25 cellular contexts compared by ENCODE assay signal in genomic region chr1:65178235-65178634, GRCh38. TPM values are rescaled to one million over a fixed set of nuclear protein-coding genes. Genes with fewer than 3 reads are reported as not detected.
DNase-seq lines count a peak whose midpoint lies in the region; ATAC-seq and TF ChIP-seq lines count a peak whose summit lies in the region.
"Had no signal": no experiment of that assay in that cellular context is flagged by ENCODE, and none has a peak within 500 bp of the region (broad histone marks: within the 10 kb centered on the region; RNA-seq: fewer than 3 reads in every experiment).

No MANE protein-coding gene starts in this region.

- H3K4me1 Mint-ChIP-seq in Caco-2 (ENCODE audit: low read depth, unreplicated experiment) (peaks cover 32% of the 10 kb centered on the region), MCF 10A (ENCODE audit: insufficient read depth, unreplicated experiment) (peaks cover 56% of the 10 kb centered on the region)
- H3K4me1 Mint-ChIP-seq: activated CD4-positive, alpha-beta T cell treated with anti-CD3 and anti-CD28 coated beads for 36 hours; central memory CD8-positive, alpha-beta T cell; naive B cell; T-helper 17 cell had no signal

- POLR2A ChIA-PET in Caco-2 (lab: Charles Lee) = no interaction called here
- POLR2A ChIA-PET in MCF 10A (lab: Yijun Ruan, JAX) = interaction anchor here (0.6 to 3.8 kb wide), 8 partner anchors 9 to 490 kb away, joined by 3 to 29 read pairs (median 4); partner anchors contain the start of gene AK4

- BruUV-seq in Caco-2 (replicated peaks; lab: Mats Ljungman, UMichigan) = no TSS peak
- BruUV-seq in MCF 10A (replicated peaks; lab: Mats Ljungman, UMichigan) = no TSS peak

- H3K4me1 ChIP-seq in Caco-2 = peaks cover 30% of the 10 kb centered on the region
- peaks cover 24% of the 10 kb centered on the region for H3K4me1 ChIP-seq in psoas muscle

- TF ChIP-seq CTCF in C4-2B (conservative IDR thresholded peaks at IDR 0.05) (no peak), Caco-2 (IDR thresholded peaks at IDR 0.05; ENCODE audit: insufficient read depth in 1 of 2, low read depth in 1 of 2, low read length in 1 of 2, severe bottlenecking in 1 of 2, unreplicated experiment in 1 of 2) (no peak), MCF 10A (IDR thresholded peaks at IDR 0.05; ENCODE audit: unreplicated experiment) (no peak), psoas muscle (IDR thresholded peaks at IDR 0.05) (no peak)

- WGBS in psoas muscle, 3 donors = 92 to 93% (median 93%) methylated on average over 5 of the region's 5 CpGs

- intact Hi-C loops in Caco-2 (cut with micrococcal nuclease; ENCODE audit: unreplicated experiment) (no loop called here), MCF 10A (cut with micrococcal nuclease) (loop anchor here (10.0 kb wide), 1 partner anchor 1653 kb away; the partner anchor contains the start of genes EFCAB7 and ITGB3BP), psoas muscle (cut with DNase I) (no loop called here)

- H3K27ac ChIP-seq in C4-2B = peak overlapping the region; percentile 23; the same call in 1 of the 2 replicates
- H3K27ac ChIP-seq in psoas muscle = no peak overlapping the region
- H3K27ac ChIP-seq: vagina had no signal

- H3K27me3 Mint-ChIP-seq in Caco-2 (ENCODE audit: insufficient read depth, unreplicated experiment) (no peaks in the 10 kb centered on the region), MCF 10A (ENCODE audit: insufficient read depth, unreplicated experiment) (no peaks in the 10 kb centered on the region)
- H3K27me3 Mint-ChIP-seq: activated CD4-positive, alpha-beta T cell treated with anti-CD3 and anti-CD28 coated beads for 36 hours had no signal

- no peaks in the 10 kb centered on the region for H3K36me3 ChIP-seq in Caco-2 (ENCODE audit: control insufficient read depth, insufficient read depth, low read length)
- no peaks in the 10 kb centered on the region for H3K36me3 ChIP-seq in psoas muscle (ENCODE audit: insufficient read depth in 1 of 2, low read depth in 1 of 2)
- H3K36me3 ChIP-seq: esophagus squamous epithelium, vagina had no signal

- peaks cover 14% of the 10 kb centered on the region for H3K36me3 Mint-ChIP-seq in Caco-2 (ENCODE audit: insufficient read depth, unreplicated experiment)
- H3K36me3 Mint-ChIP-seq in MCF 10A (ENCODE audit: insufficient read depth, unreplicated experiment) = no peaks in the 10 kb centered on the region
- H3K36me3 Mint-ChIP-seq: activated naive CD4-positive, alpha-beta T cell treated with anti-CD3 and anti-CD28 coated beads, Interleukin-2, amount 50 U/mL, for 72 hours; naive B cell had no signal

- no peaks in the 10 kb centered on the region for H3K27me3 ChIP-seq in Caco-2 (replicated peaks; ENCODE audit: control insufficient read depth, insufficient read depth, low read length)
- no peaks in the 10 kb centered on the region for H3K27me3 ChIP-seq in psoas muscle (ENCODE audit: insufficient read depth in 3 of 3, low read length in 2 of 3)
- H3K27me3 ChIP-seq: esophagus squamous epithelium, vagina had no signal

- H3K4me3 ChIP-seq in Caco-2 (ENCODE audit: low read depth, low read length) (no peak overlapping the region), psoas muscle (no peak overlapping the region)
- H3K4me3 ChIP-seq: esophagus squamous epithelium, skin epidermis, vagina had no signal

- DNase-seq in Caco-2 (no peak), NCI-H82 treated with DMSO at 0.1 percent for 48 hours (lab: John Stamatoyannopoulos, UW; ENCODE audit: unreplicated experiment) (peak; percentile 67), MCF 10A (ENCODE audit: unreplicated experiment) (no peak), NCI-H2081 (lab: John Stamatoyannopoulos, UW) (no peak), psoas muscle (no peak)
- DNase-seq: activated CD4-positive, alpha-beta T cell treated with anti-CD3 and anti-CD28 coated beads for 36 hours; activated CD8-positive, alpha-beta T cell treated with anti-CD3 and anti-CD28 coated beads, Interleukin-2, amount 10 ng/mL, durations not matched to agents 7 days and 5 days; aorta; esophagus squamous epithelium; naive B cell; NCI-H1048; NCI-H187 treated with DMSO at 0.1 percent for 48 hours; nucleus accumbens; SK-N-SH; stimulated activated naive CD8-positive, alpha-beta T cell treated with anti-CD3 and anti-CD28 coated beads, Interleukin-15, Interleukin-2, amounts not matched to agents 100 U/mL and 50 U/mL, for 24 hours; T-helper 17 cell had no signal

- H3K4me3 Mint-ChIP-seq in Caco-2 (ENCODE audit: unreplicated experiment) = peak overlapping the region; percentile 27
- H3K4me3 Mint-ChIP-seq in MCF 10A (ENCODE audit: unreplicated experiment) = peak overlapping the region; percentile 35
- H3K4me3 Mint-ChIP-seq: activated CD4-positive, alpha-beta T cell treated with anti-CD3 and anti-CD28 coated beads for 36 hours; activated CD8-positive, alpha-beta T cell treated with anti-CD3 and anti-CD28 coated beads, Interleukin-2, amount 10 ng/mL, durations not matched to agents 7 days and 5 days; CD14-positive monocyte; central memory CD8-positive, alpha-beta T cell; naive B cell; T-helper 17 cell had no signal

- no peaks in the 10 kb centered on the region for H3K9me3 Mint-ChIP-seq in Caco-2 (ENCODE audit: unreplicated experiment)
- no peaks in the 10 kb centered on the region for H3K9me3 Mint-ChIP-seq in MCF 10A (ENCODE audit: unreplicated experiment)
- H3K9me3 Mint-ChIP-seq: activated naive CD4-positive, alpha-beta T cell treated with anti-CD3 and anti-CD28 coated beads, Interleukin-2, amount 50 U/mL, for 72 hours; activated T-helper 2 cell treated with anti-CD3 and anti-CD28 coated beads, Interferon-gamma antibody, Interleukin-2, Interleukin-4, amounts not matched to agents 10 μg/mL and 5 μg/mL and 100 μg/mL, durations not matched to agents 14 hours and 24 hours and 36 hours; CD14-positive monocyte; central memory CD8-positive, alpha-beta T cell; naive B cell had no signal

- no peak for ATAC-seq in HG03432 (IDR thresholded peaks at IDR 0.05; ENCODE audit: unreplicated experiment)
- ATAC-seq in HG02885 (IDR thresholded peaks at IDR 0.05; ENCODE audit: poor library complexity, unreplicated experiment) = no peak
- no peak for ATAC-seq in psoas muscle
- ATAC-seq: activated CD4-positive, alpha-beta T cell treated with anti-CD3 and anti-CD28 coated beads for 36 hours; activated CD8-positive, alpha-beta T cell treated with anti-CD3 and anti-CD28 coated beads, Interleukin-2, amount 10 ng/mL, durations not matched to agents 7 days and 5 days; activated naive CD4-positive, alpha-beta T cell treated with anti-CD3 and anti-CD28 coated beads, Interleukin-2, amount 50 U/mL, for 72 hours; stimulated activated naive CD8-positive, alpha-beta T cell treated with anti-CD3 and anti-CD28 coated beads, Interleukin-15, Interleukin-2, amounts not matched to agents 100 U/mL and 50 U/mL, for 24 hours; T-helper 17 cell had no signal

- CTCF ChIA-PET in Caco-2 (lab: Charles Lee) = no interaction called here
- CTCF ChIA-PET in MCF 10A (lab: Yijun Ruan, JAX) = interaction anchor here (0.7 to 2.1 kb wide), 5 partner anchors 17 to 241 kb away, joined by 3 to 13 read pairs (median 3); no protein-coding TSS in a partner anchor

- no peaks in the 10 kb centered on the region for H3K9me3 ChIP-seq in Caco-2
- no peaks in the 10 kb centered on the region for H3K9me3 ChIP-seq in psoas muscle
- H3K9me3 ChIP-seq: esophagus squamous epithelium, SK-N-SH, vagina had no signal

- peak overlapping the region; percentile 83 for H3K27ac Mint-ChIP-seq in Caco-2 (ENCODE audit: unreplicated experiment)
- H3K27ac Mint-ChIP-seq in MCF 10A (ENCODE audit: low read depth, unreplicated experiment) = peak overlapping the region; percentile 59
- H3K27ac Mint-ChIP-seq: activated CD4-positive, alpha-beta T cell treated with anti-CD3 and anti-CD28 coated beads for 36 hours; activated CD8-positive, alpha-beta T cell treated with anti-CD3 and anti-CD28 coated beads, Interleukin-2, amount 10 ng/mL, durations not matched to agents 7 days and 5 days; activated naive CD4-positive, alpha-beta T cell treated with anti-CD3 and anti-CD28 coated beads, Interleukin-2, amount 50 U/mL, for 72 hours; activated T-helper 2 cell treated with anti-CD3 and anti-CD28 coated beads, Interferon-gamma antibody, Interleukin-2, Interleukin-4, amounts not matched to agents 10 μg/mL and 5 μg/mL and 100 μg/mL, durations not matched to agents 14 hours and 24 hours and 36 hours; CD14-positive monocyte; T-helper 17 cell had no signal

RNA-seq across cellular contexts. Expression of gene AK4, which starts 30.2 kb away (rescaled TPM):
- total RNA-seq in Caco-2 (2022) (131 and 133 TPM in 2 replicates), MCF 10A (2022) (54.2 and 57.1 TPM in 2 replicates), psoas muscle (10 to 100 TPM in 2 of 4 donors, 1 to 10 TPM in 2; 1.1 to 29.0 (median 12.3) TPM)
- polyA plus RNA-seq in psoas muscle = 1 to 10 TPM in 1 of 3 donors, under 1 TPM in 2; 0.37 to 1.4 (median 0.82) TPM
